13 cellular contexts compared by ENCODE assay signal in the genomic region with DNA sequence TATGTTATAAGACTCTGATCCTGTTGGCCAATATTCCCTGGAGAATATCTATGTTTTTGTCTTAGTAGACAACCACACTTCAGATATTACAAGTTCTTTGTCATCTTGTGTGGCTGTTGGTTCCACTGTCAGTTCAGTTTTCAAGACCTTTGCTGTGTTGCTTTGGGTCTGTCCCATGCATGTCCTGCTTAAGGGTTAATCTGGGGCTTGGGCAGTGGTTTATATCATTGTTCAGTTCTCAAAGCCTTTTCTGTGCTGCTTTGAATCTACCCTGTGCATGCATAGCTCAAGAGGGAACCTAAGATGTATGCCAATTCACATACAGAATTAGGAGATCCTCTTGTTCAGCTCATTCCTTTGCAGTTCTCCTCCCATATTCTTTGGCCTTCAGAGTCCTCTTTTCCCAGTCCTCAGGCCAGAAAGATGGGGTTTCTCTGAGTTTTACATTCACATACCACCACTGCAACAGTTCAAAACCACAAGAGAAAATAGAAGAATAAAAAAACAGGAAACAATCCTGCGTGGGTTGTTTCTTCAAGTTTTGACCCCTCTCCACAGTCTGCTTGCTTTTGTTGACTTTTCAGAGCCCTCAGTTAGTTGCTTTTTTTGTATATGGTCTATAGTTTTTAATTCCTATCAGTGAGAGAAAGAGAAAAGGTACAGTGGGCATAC. TPM values are rescaled to one million over a fixed set of nuclear protein-coding genes. Genes with fewer than 3 reads are reported as not detected.
DNase-seq lines count a peak whose midpoint lies in the region; ATAC-seq, FAIRE-seq and TF ChIP-seq lines count a peak whose summit lies in the region.
"Had no signal": no experiment of that assay in that cellular context is flagged by ENCODE, and none has a peak within 500 bp of the region (broad histone marks: within the 10 kb centered on the region; RNA-seq: fewer than 3 reads in every experiment).

No MANE protein-coding gene starts in this region.

- H3K79me2 ChIP-seq in OCI-LY7 (ENCODE audit: insufficient read depth, low read depth, low read length) = peaks cover 55% of the 10 kb centered on the region
- peaks cover 20% of the 10 kb centered on the region for H3K79me2 ChIP-seq in endothelial cell of umbilical vein (ENCODE audit: control insufficient read depth, insufficient read depth, low read length)

- no peaks in the 10 kb centered on the region for H3K9me1 ChIP-seq in endothelial cell of umbilical vein (replicated peaks; ENCODE audit: control insufficient read depth, extremely low read depth, insufficient read depth, low read length)

- peak overlapping the region; percentile 6 to 81 (median 61); a peak in 20 of 22 replicates for H3K27ac ChIP-seq in BLaER1 treated with 17β-estradiol and CSF1 and Interleukin-3, amounts not matched to agents 10 nM and 100 nM
- no peak overlapping the region for H3K27ac ChIP-seq in OCI-LY7 (ENCODE audit: low read depth, low read length, poor library complexity, severe bottlenecking)
- no peak overlapping the region for H3K27ac ChIP-seq in endothelial cell of umbilical vein (ENCODE audit: insufficient read depth, low read depth, low read length)
- no peak overlapping the region for H3K27ac ChIP-seq in tibial artery
- H3K27ac ChIP-seq in ascending aorta = no peak overlapping the region
- H3K27ac ChIP-seq: brain microvascular endothelial cell, pancreas had no signal

- dilution Hi-C loops in endothelial cell of umbilical vein (cut with MboI; ENCODE audit: extremely low pct_ligation_motif_present, low sequenced_read_pairs) = no loop called here

- H3K4me3 ChIP-seq in BLaER1 treated with 17β-estradiol and CSF1 and Interleukin-3, amounts not matched to agents 10 nM and 100 nM = peak overlapping the region in 6 of 10 experiments; percentile 1 to 38 (median 16); a peak in 8 of 20 replicates
- H3K4me3 ChIP-seq in OCI-LY7 (ENCODE audit: low read depth, low read length, poor library complexity, severe bottlenecking) (no peak overlapping the region), endothelial cell of umbilical vein (replicated peaks in 1 of 3; ENCODE audit: insufficient read depth in 1 of 3, low read depth in 1 of 3, low read length in 3 of 3) (no peak overlapping the region), tibial artery (no peak overlapping the region), ascending aorta (no peak overlapping the region)
- H3K4me3 ChIP-seq: pancreas had no signal

- H3K36me3 ChIP-seq in BLaER1 treated with 17β-estradiol and CSF1 and Interleukin-3, amounts not matched to agents 10 nM and 100 nM = peaks cover 0 to 88% (median 66%) of the 10 kb centered on the region in 11 experiments; a peak in 18 of 22 replicates
- H3K36me3 ChIP-seq in OCI-LY7 (ENCODE audit: insufficient read depth, low read length) (peaks cover 98% of the 10 kb centered on the region), endothelial cell of umbilical vein (ENCODE audit: control insufficient read depth in 2 of 2, extremely low read depth in 1 of 2, insufficient read depth in 2 of 2, low read length in 2 of 2) (peaks cover 0 to 25% of the 10 kb centered on the region in 2 experiments), tibial artery (no peaks in the 10 kb centered on the region), ascending aorta (no peaks in the 10 kb centered on the region)
- H3K36me3 ChIP-seq: brain microvascular endothelial cell, pancreas had no signal

- ATAC-seq in GM18909 (IDR thresholded peaks at IDR 0.05; ENCODE audit: poor library complexity, unreplicated experiment) = no peak
- ATAC-seq: pancreas had no signal

- H3K27me3 ChIP-seq in BLaER1 treated with 17β-estradiol and CSF1 and Interleukin-3, amounts not matched to agents 10 nM and 100 nM = no peaks in the 10 kb centered on the region
- H3K27me3 ChIP-seq in endothelial cell of umbilical vein (ENCODE audit: control insufficient read depth in 2 of 2, insufficient read depth in 2 of 2, low read length in 2 of 2) (no peaks in the 10 kb centered on the region), tibial artery (no peaks in the 10 kb centered on the region), ascending aorta (no peaks in the 10 kb centered on the region)
- H3K27me3 ChIP-seq: BE2C, brain microvascular endothelial cell, pancreas had no signal

- H3K9me3 ChIP-seq in BLaER1 treated with 17β-estradiol and CSF1 and Interleukin-3, amounts not matched to agents 10 nM and 100 nM (replicated peaks in 1 of 11) = peaks cover 0 to 5% (median 0%) of the 10 kb centered on the region in 11 experiments; a peak in 2 of 22 replicates
- H3K9me3 ChIP-seq in OCI-LY7 (ENCODE audit: low read length) = no peaks in the 10 kb centered on the region
- H3K9me3 ChIP-seq in endothelial cell of umbilical vein (replicated peaks; ENCODE audit: control insufficient read depth, insufficient read depth, low read length) = no peaks in the 10 kb centered on the region
- no peaks in the 10 kb centered on the region for H3K9me3 ChIP-seq in tibial artery
- no peaks in the 10 kb centered on the region for H3K9me3 ChIP-seq in ascending aorta
- H3K9me3 ChIP-seq: BE2C, pancreas had no signal

- POLR2A ChIA-PET in OCI-LY7 (lab: Charles Lee) (interaction anchor here (0.6 kb wide), 1 partner anchor 259 kb away, joined by 3 read pairs; no protein-coding TSS in a partner anchor), endothelial cell of umbilical vein (lab: Charles Lee) (no interaction called here)

- no peak overlapping the region for H2AFZ ChIP-seq in OCI-LY7 (ENCODE audit: low read length)
- H2AFZ ChIP-seq in endothelial cell of umbilical vein (ENCODE audit: low read depth, low read length) = no peak overlapping the region

- peak overlapping the region in 9 of 11 experiments; percentile 14 to 67 (median 53); a peak in 15 of 22 replicates for H3K9ac ChIP-seq in BLaER1 treated with 17β-estradiol and CSF1 and Interleukin-3, amounts not matched to agents 10 nM and 100 nM
- no peak overlapping the region for H3K9ac ChIP-seq in endothelial cell of umbilical vein (replicated peaks; ENCODE audit: extremely low read depth, insufficient read depth, low read length)

- TF ChIP-seq CTCF in OCI-LY7 (conservative IDR thresholded peaks at IDR 0.05; ENCODE audit: low read length) (no peak), endothelial cell of umbilical vein (IDR thresholded peaks at IDR 0.05; ENCODE audit: extremely low read depth in 1 of 2, insufficient read depth in 1 of 2, low read depth in 1 of 2, low read length in 2 of 2) (no peak), tibial artery (IDR thresholded peaks at IDR 0.05) (no peak), ascending aorta (IDR thresholded peaks at IDR 0.05) (no peak)

- FAIRE-seq in GM19239 (lab: Jason Lieb, UNC) (peak; percentile 70), endothelial cell of umbilical vein (lab: Jason Lieb, UNC) (no peak)
- FAIRE-seq: pancreas, TTC549 had no signal

- peaks cover 43 to 63% (median 52%) of the 10 kb centered on the region in 10 experiments for H3K4me1 ChIP-seq in BLaER1 treated with 17β-estradiol and CSF1 and Interleukin-3, amounts not matched to agents 10 nM and 100 nM
- H3K4me1 ChIP-seq in OCI-LY7 (ENCODE audit: insufficient read depth, low read length, poor library complexity, severe bottlenecking) = peaks cover 7% of the 10 kb centered on the region
- H3K4me1 ChIP-seq in endothelial cell of umbilical vein (ENCODE audit: control insufficient read depth, extremely low read depth, insufficient read depth, low read length) = no peaks in the 10 kb centered on the region
- H3K4me1 ChIP-seq in tibial artery = no peaks in the 10 kb centered on the region
- no peaks in the 10 kb centered on the region for H3K4me1 ChIP-seq in ascending aorta
- H3K4me1 ChIP-seq: BE2C, pancreas had no signal

- H3K9me2 ChIP-seq in OCI-LY7 (ENCODE audit: insufficient read depth, low read length) = no peaks in the 10 kb centered on the region

- H4K20me1 ChIP-seq in BLaER1 treated with 17β-estradiol and CSF1 and Interleukin-3, amounts not matched to agents 10 nM and 100 nM = no peaks in the 10 kb centered on the region
- peaks cover 15% of the 10 kb centered on the region; the same call in 1 of the 2 replicates for H4K20me1 ChIP-seq in OCI-LY7 (ENCODE audit: insufficient read depth, low read length)
- no peaks in the 10 kb centered on the region for H4K20me1 ChIP-seq in endothelial cell of umbilical vein (replicated peaks; ENCODE audit: control insufficient read depth, extremely low read depth, insufficient read depth, low read length)

- BruUV-seq in OCI-LY7 (replicated peaks; lab: Mats Ljungman, UMichigan) (no TSS peak), endothelial cell of umbilical vein (replicated peaks; lab: Mats Ljungman, UMichigan) (no TSS peak)

- CTCF ChIA-PET in OCI-LY7 (lab: Charles Lee; ENCODE audit: unreplicated experiment) = no interaction called here
- CTCF ChIA-PET in endothelial cell of umbilical vein (lab: Charles Lee) = interaction anchor here (0.9 to 1.3 kb wide), 3 partner anchors 9 to 92 kb away, joined by 3 to 4 read pairs (median 3); no protein-coding TSS in a partner anchor

- H3K4me2 ChIP-seq in BLaER1 treated with 17β-estradiol and CSF1 and Interleukin-3, amounts not matched to agents 10 nM and 100 nM = peak overlapping the region; percentile 69 to 94 (median 81)
- H3K4me2 ChIP-seq in OCI-LY7 (ENCODE audit: low read length) = peak overlapping the region; percentile 1; the same call in 1 of the 2 replicates
- no peak overlapping the region for H3K4me2 ChIP-seq in endothelial cell of umbilical vein (ENCODE audit: insufficient read depth, low read length)

- DNase-seq in GM19239 (ENCODE audit: insufficient read length, low spot score) (no peak), OCI-LY7 (ENCODE audit: low spot score) (no peak), endothelial cell of umbilical vein (ENCODE audit: low read depth, low spot score) (peak; percentile 23), tibial artery (no peak), amygdala (lab: John Stamatoyannopoulos, UW) (no peak), ascending aorta (ENCODE audit: low spot score in 2 of 2) (no peak)
- DNase-seq: activated CD8-positive, alpha-beta memory T cell treated with anti-CD3 and anti-CD28 coated beads, Interleukin-2, amount 50 U/mL, for 48 hours; BE2C; brain microvascular endothelial cell; pancreas had no signal

- TF ChIP-seq POLR2A in endothelial cell of umbilical vein (IDR thresholded peaks at IDR 0.05; ENCODE audit: low read depth, low read length) = no peak

- intact Hi-C loops in OCI-LY7 (cut with micrococcal nuclease; ENCODE audit: unreplicated experiment) = no loop called here
- intact Hi-C loops in endothelial cell of umbilical vein (cut with micrococcal nuclease) = no loop called here
- intact Hi-C loops in tibial artery (cut with DNase I; ENCODE audit: low total_unique reads) = no loop called here
- intact Hi-C loops in ascending aorta (cut with DNase I) = no loop called here

RNA-seq across cellular contexts. Expression of a gene that starts 21.6 kb away (rescaled TPM):
- 192 and 215 TPM in 2 replicates for total RNA-seq in OCI-LY7 (2014; rRNA removed; shearing (Covaris generic))
- total RNA-seq in OCI-LY7 (2022) = 162 and 166 TPM in 2 replicates
- 65.6 and 69.8 TPM in 2 replicates for total RNA-seq in endothelial cell of umbilical vein
- 10.1 and 12.2 TPM in 2 replicates for polyA plus RNA-seq in endothelial cell of umbilical vein
- polyA plus RNA-seq in endothelial cell of umbilical vein (2011; cell fraction: cytosol; rRNA removed) = 15.9 and 16.7 TPM in 2 replicates
- 65.9 and 98.6 TPM in 2 replicates for polyA plus RNA-seq in endothelial cell of umbilical vein (2011; cell fraction: nucleus; rRNA removed)
- 12.2 and 35.1 TPM in 2 replicates for polyA plus RNA-seq in endothelial cell of umbilical vein (2012)
- 26.9 and 28.6 TPM in 2 replicates for polyA minus RNA-seq in endothelial cell of umbilical vein
- 23.8 TPM for polyA minus RNA-seq in endothelial cell of umbilical vein (2011; cell fraction: cytosol; rRNA and poly(A)+ RNA removed)
- 35.0 and 56.6 TPM in 2 replicates for polyA minus RNA-seq in endothelial cell of umbilical vein (2011; cell fraction: nucleus; rRNA and poly(A)+ RNA removed)
- total RNA-seq in ascending aorta = not detected

RNA-seq across cellular contexts. Expression of a gene that starts 56.4 kb away (rescaled TPM):
- total RNA-seq in OCI-LY7 (2014; rRNA removed; shearing (Covaris generic)) = 0.03 and 0.10 TPM in 2 replicates
- total RNA-seq in OCI-LY7 (2022) (not detected in 2 replicates), endothelial cell of umbilical vein (not detected in 2 replicates), ascending aorta (not detected)
- not detected in 2 replicates for polyA plus RNA-seq in endothelial cell of umbilical vein
- not detected in 2 replicates for polyA plus RNA-seq in endothelial cell of umbilical vein (2011; cell fraction: cytosol; rRNA removed)
- not detected in 2 replicates for polyA plus RNA-seq in endothelial cell of umbilical vein (2011; cell fraction: nucleus; rRNA removed)
- polyA plus RNA-seq in endothelial cell of umbilical vein (2012) = not detected in 2 replicates
- polyA minus RNA-seq in endothelial cell of umbilical vein = not detected in 2 replicates
- polyA minus RNA-seq in endothelial cell of umbilical vein (2011; cell fraction: cytosol; rRNA and poly(A)+ RNA removed) = not detected
- polyA minus RNA-seq in endothelial cell of umbilical vein (2011; cell fraction: nucleus; rRNA and poly(A)+ RNA removed) = not detected in 2 replicates

Comparison
In these comparisons a context has a peak if more than half of its experiments do, and no peak if none do; other contexts are left out.
1. H3K27ac ChIP-seq: peak in BLaER1 treated with 17β-estradiol and CSF1 and Interleukin-3, amounts not matched to agents 10 nM and 100 nM (11 of 11); none in OCI-LY7 (single experiment), endothelial cell of umbilical vein (single experiment), tibial artery (0 of 2) and ascending aorta (0 of 2).
2. H3K4me3 ChIP-seq: peak in BLaER1 treated with 17β-estradiol and CSF1 and Interleukin-3, amounts not matched to agents 10 nM and 100 nM (6 of 10); none in OCI-LY7 (single experiment), endothelial cell of umbilical vein (0 of 3), tibial artery (0 of 2) and ascending aorta (0 of 2).
3. RNA of a gene that starts 21.6 kb away (total RNA-seq): 162 to 215 TPM in OCI-LY7 and 65.6 to 69.8 TPM in endothelial cell of umbilical vein; not detected in ascending aorta (single experiment); every median in the first group is over 10 times any median in the second.